In genomic region chr17:58193641-58194259, GRCh38 we compare ENCODE assay signal across 1 cellular context.
TF ChIP-seq lines count a peak whose summit lies in the region.

No MANE protein-coding gene starts in this region.

TF ChIP-seq in HEK293, 187 proteins besides CTCF, POLR2A, EP300 and RAD21 (continued from another document):
- TF ChIP-seq ZNF398 (tag by site-specific recombination; IDR thresholded peaks at IDR 0.05) = no peak
- no peak for TF ChIP-seq ZNF449 (tag by site-specific recombination; IDR thresholded peaks at IDR 0.05)
- peak; percentile 46; the same call in 1 of the 2 replicates for TF ChIP-seq GLIS2 (tag by site-specific recombination; IDR thresholded peaks at IDR 0.05)
- TF ChIP-seq ZNF555 (tag by site-specific recombination; conservative IDR thresholded peaks at IDR 0.05) = no peak
- no peak for TF ChIP-seq ZNF155 (tag by site-specific recombination; IDR thresholded peaks at IDR 0.05)
